ENCODE assay signal across 1 cellular context in genomic region chr17:75478508-75478907, GRCh38.
TF ChIP-seq lines count a peak whose summit lies in the region.

No MANE protein-coding gene starts in this region.

TF ChIP-seq in GM23338, 12 proteins besides CTCF, POLR2A, EP300 and RAD21:
- TF ChIP-seq EZH2 (IDR thresholded peaks at IDR 0.05; ENCODE audit: low read depth, unreplicated experiment) (no peak), REST (IDR thresholded peaks at IDR 0.05; ENCODE audit: unreplicated experiment) (no peak), ZNF331 (CRISPR knock-in tag; IDR thresholded peaks at IDR 0.05; ENCODE audit: low read depth) (no peak), POLR2AphosphoS5 (IDR thresholded peaks at IDR 0.05; ENCODE audit: low read depth) (no peak), ZNF114 (CRISPR knock-in tag; IDR thresholded peaks at IDR 0.05) (no peak), STAT1 (IDR thresholded peaks at IDR 0.05; ENCODE audit: unreplicated experiment) (no peak), NANOG (IDR thresholded peaks at IDR 0.05; ENCODE audit: borderline replicate concordance) (no peak), CREB1 (CRISPR knock-in tag; IDR thresholded peaks at IDR 0.05; ENCODE audit: low read depth) (no peak), EZH2phosphoT487 (IDR thresholded peaks at IDR 0.05; ENCODE audit: unreplicated experiment) (no peak), ETS1 (IDR thresholded peaks at IDR 0.05) (no peak), ZNF462 (CRISPR knock-in tag; IDR thresholded peaks at IDR 0.05) (no peak), JUNB (IDR thresholded peaks at IDR 0.05; ENCODE audit: unreplicated experiment) (no peak)
